35 cellular contexts compared by ENCODE assay signal in genomic region chr17:5220074-5220473, GRCh38. TPM values are rescaled to one million over a fixed set of nuclear protein-coding genes. Genes with fewer than 3 reads are reported as not detected.
DNase-seq lines count a peak whose midpoint lies in the region; ATAC-seq, FAIRE-seq and TF ChIP-seq lines count a peak whose summit lies in the region.
"Had no signal": no experiment of that assay in that cellular context is flagged by ENCODE, and none has a peak within 500 bp of the region (broad histone marks: within the 10 kb centered on the region; RNA-seq: fewer than 3 reads in every experiment).

No MANE protein-coding gene starts in this region.

- DNase-seq in heart left ventricle (peak in 1 of 5 donors; percentile 41), right cardiac atrium (no peak), spleen (peak; percentile 44), NCI-H1105 treated with DMSO at 0.1 percent for 48 hours (lab: John Stamatoyannopoulos, UW) (no peak), D721Med (ENCODE audit: insufficient read length, low spot score) (no peak)
- DNase-seq in effector memory CD8-positive, alpha-beta T cell, result no peak
- DNase-seq: activated CD4-positive, alpha-beta T cell treated with anti-CD3 and anti-CD28 coated beads for 48 hours; AML-193; COR-L47; cortex of kidney; DMS53; effector memory CD4-positive, alpha-beta T cell; GM23248; NCI-H446; NCI-H748 treated with DMSO at 0.1 percent for 48 hours; nephron progenitor cell; SJCRH30; small intestine; stomach; T1000 had no signal

- H3K27ac ChIP-seq in heart left ventricle, result no peak overlapping the region
- H3K27ac ChIP-seq in right cardiac atrium (ENCODE audit: low read length), result no peak overlapping the region
- H3K27ac ChIP-seq in DOHH2 (ENCODE audit: low read depth, low read length), result peak overlapping the region; percentile 13; the same call in 1 of the 2 replicates
- H3K27ac ChIP-seq in spleen, result peak overlapping the region in 4 of 8 donors; percentile 81 to 93 (median 88)
- H3K27ac ChIP-seq: cardiac muscle cell, GM23248, SJCRH30, VCaP had no signal

- WGBS in heart left ventricle, 4 donors, result 64 to 73% (median 68%) methylated on average over 5 of the region's 5 CpGs
- 82% methylated on average over 5 of the region's 5 CpGs for WGBS in right cardiac atrium
- 82 to 94% (median 91%) methylated on average over 5 of the region's 5 CpGs for WGBS in spleen, 5 donors

- no peak overlapping the region for H3K4me3 Mint-ChIP-seq in effector memory CD8-positive, alpha-beta T cell
- H3K4me3 Mint-ChIP-seq: nephron progenitor cell had no signal

- H3K4me3 ChIP-seq in heart left ventricle (no peak overlapping the region), right cardiac atrium (ENCODE audit: low read length) (no peak overlapping the region), DOHH2 (ENCODE audit: low read length) (no peak overlapping the region), spleen (no peak overlapping the region)
- H3K4me3 ChIP-seq: cardiac muscle cell, GM23248, lung, SJCRH30, stomach had no signal

- no peak for TF ChIP-seq POLR2A in heart left ventricle (IDR thresholded peaks at IDR 0.05)
- no peak for TF ChIP-seq POLR2A in spleen (IDR thresholded peaks at IDR 0.05)

- H3K79me2 ChIP-seq in DOHH2 (ENCODE audit: control insufficient read depth, low read length), result no peaks in the 10 kb centered on the region

- H3K9me2 ChIP-seq in DOHH2 (replicated peaks; ENCODE audit: control insufficient read depth, low read length), result no peaks in the 10 kb centered on the region

- no peaks in the 10 kb centered on the region for H3K27me3 Mint-ChIP-seq in effector memory CD8-positive, alpha-beta T cell

- H3K27ac Mint-ChIP-seq in effector memory CD8-positive, alpha-beta T cell, result peak overlapping the region; percentile 88 to 95
- H3K27ac Mint-ChIP-seq: activated T-helper 2 cell treated with anti-CD3 and anti-CD28 coated beads, Interferon-gamma antibody, Interleukin-2, Interleukin-4, amounts not matched to agents 10 μg/mL and 5 μg/mL and 100 μg/mL, durations not matched to agents 14 hours and 24 hours and 36 hours; nephron progenitor cell had no signal

- peaks cover 35% of the 10 kb centered on the region for H3F3A ChIP-seq in DOHH2 (ENCODE audit: control insufficient read depth, insufficient read depth)

- ATAC-seq in heart left ventricle (peak; percentile 58 to 80 (median 62)), right cardiac atrium (no peak), HG02885 (IDR thresholded peaks at IDR 0.05; ENCODE audit: poor library complexity, unreplicated experiment) (no peak)
- ATAC-seq in effector memory CD8-positive, alpha-beta T cell (replicated peaks), result no peak
- ATAC-seq: esophagus mucosa had no signal

- FAIRE-seq in D721Med (lab: Jason Lieb, UNC), result no peak
- FAIRE-seq: astrocyte, keratinocyte, RCC 7860, small intestine, urothelium cell line had no signal

- no peaks in the 10 kb centered on the region for H3K9me3 Mint-ChIP-seq in effector memory CD8-positive, alpha-beta T cell
- H3K9me3 Mint-ChIP-seq: activated T-helper 2 cell treated with anti-CD3 and anti-CD28 coated beads, Interferon-gamma antibody, Interleukin-2, Interleukin-4, amounts not matched to agents 10 μg/mL and 5 μg/mL and 100 μg/mL, durations not matched to agents 14 hours and 24 hours and 36 hours; nephron progenitor cell had no signal

- H3K36me3 ChIP-seq in heart left ventricle, result peaks cover 0 to 46% (median 33%) of the 10 kb centered on the region in 9 donors
- peaks cover 3% of the 10 kb centered on the region; the same call in 1 of the 2 replicates for H3K36me3 ChIP-seq in DOHH2 (ENCODE audit: control insufficient read depth, low read length)
- H3K36me3 ChIP-seq in spleen, result peaks cover 0 to 89% (median 27%) of the 10 kb centered on the region in 6 donors
- H3K36me3 ChIP-seq: SJCRH30 had no signal

- H3K4me1 Mint-ChIP-seq in effector memory CD8-positive, alpha-beta T cell (ENCODE audit: low read depth in 2 of 2), result peaks cover 24 to 39% of the 10 kb centered on the region in 2 donors

- H3K4me2 ChIP-seq in DOHH2 (ENCODE audit: low read length), result no peak overlapping the region

- H3K36me3 Mint-ChIP-seq in effector memory CD8-positive, alpha-beta T cell (ENCODE audit: insufficient read depth), result peaks cover 14% of the 10 kb centered on the region

- H4K20me1 ChIP-seq in DOHH2 (ENCODE audit: control insufficient read depth, insufficient read depth, low read depth, low read length), result no peaks in the 10 kb centered on the region

- TF ChIP-seq CTCF in heart left ventricle (IDR thresholded peaks at IDR 0.05), result no peak
- TF ChIP-seq CTCF in DOHH2 (IDR thresholded peaks at IDR 0.05; ENCODE audit: low read depth, low read length, poor library complexity, severe bottlenecking), result no peak
- TF ChIP-seq CTCF in spleen (IDR thresholded peaks at IDR 0.05 in 8 of 11, conservative IDR thresholded peaks at IDR 0.05 in 3 of 11), result no peak
- no peak for TF ChIP-seq CTCF in D721Med (IDR thresholded peaks at IDR 0.05; ENCODE audit: insufficient read depth, missing control alignments)

- H3K9me3 ChIP-seq in heart left ventricle (no peaks in the 10 kb centered on the region), right cardiac atrium (ENCODE audit: control insufficient read depth, low read length) (no peaks in the 10 kb centered on the region), DOHH2 (ENCODE audit: control insufficient read depth, insufficient read depth, low read length) (no peaks in the 10 kb centered on the region), spleen (no peaks in the 10 kb centered on the region)
- H3K9me3 ChIP-seq: SJCRH30, stomach had no signal

- H3K27me3 ChIP-seq in heart left ventricle (no peaks in the 10 kb centered on the region), right cardiac atrium (ENCODE audit: control insufficient read depth, insufficient read depth) (no peaks in the 10 kb centered on the region), DOHH2 (ENCODE audit: control insufficient read depth, low read length) (no peaks in the 10 kb centered on the region), spleen (replicated peaks in 1 of 7) (no peaks in the 10 kb centered on the region)
- H3K27me3 ChIP-seq: cardiac muscle cell, SJCRH30, stomach had no signal

- H3K4me1 ChIP-seq in heart left ventricle (peaks cover 0 to 15% (median 0%) of the 10 kb centered on the region in 12 donors), right cardiac atrium (ENCODE audit: control insufficient read depth, insufficient read depth, low read length) (no peaks in the 10 kb centered on the region), DOHH2 (ENCODE audit: control insufficient read depth, low read length) (peaks cover 51% of the 10 kb centered on the region), spleen (peaks cover 0 to 60% (median 40%) of the 10 kb centered on the region in 6 donors)
- H3K4me1 ChIP-seq: SJCRH30 had no signal

- intact Hi-C loops in heart left ventricle (cut with DNase I) (no loop called here), right cardiac atrium (cut with DNase I) (no loop called here), spleen (cut with DNase I; ENCODE audit: low total_unique reads) (no loop called here)

RNA-seq across cellular contexts. Expression of gene SCIMP, which starts 14.6 kb away (rescaled TPM):
- total RNA-seq in heart left ventricle (10 to 100 TPM in 1 of 9 donors, 1 to 10 TPM in 2, under 1 TPM in 6; 0.25 to 17.2 (median 0.72) TPM), right cardiac atrium (1 to 10 TPM; 1.9 to 3.7 (median 2.8) TPM), spleen (100 to 1,000 TPM in 1 of 7 donors, 10 to 100 TPM in 6; 68.0 to 102 (median 84.5) TPM)
- polyA plus RNA-seq in heart left ventricle (under 1 TPM; 0.11 to 0.98 TPM), right cardiac atrium (0.38 TPM), spleen (10 to 100 TPM; 18.9 to 55.0 (median 28.9) TPM)
- total RNA-seq: A673; activated T-helper 2 cell treated with anti-CD3 and anti-CD28 coated beads, Interferon-gamma antibody, Interleukin-2, Interleukin-4, amounts not matched to agents 10 μg/mL and 5 μg/mL and 100 μg/mL, durations not matched to agents 14 hours and 24 hours and 36 hours; astrocyte; cardiac muscle cell; fibroblast of villous mesenchyme; G401; GM23248; osteocyte; SJCRH30 had no signal
- polyA plus RNA-seq: keratinocyte had no signal

RNA-seq across cellular contexts. Expression of gene ZNF594, which starts 28.4 kb away (rescaled TPM):
- total RNA-seq in heart left ventricle (1 to 10 TPM; 3.5 to 9.3 (median 7.2) TPM), right cardiac atrium (1 to 10 TPM; 6.8 to 8.2 (median 7.8) TPM), spleen (10 to 100 TPM; 11.3 to 28.4 (median 15.6) TPM)
- polyA plus RNA-seq in heart left ventricle (1 to 10 TPM; 3.2 to 3.3 TPM), right cardiac atrium (2.4 TPM), spleen (1 to 10 TPM; 2.4 to 3.1 (median 2.5) TPM)

Comparison
In these comparisons a context has a peak if more than half of its experiments do, and no peak if none do; other contexts are left out.
1. ATAC-seq: peak in heart left ventricle (4 of 4); none in right cardiac atrium (0 of 2), effector memory CD8-positive, alpha-beta T cell (single experiment) and HG02885 (single experiment).